ENCODE assay signal across 1 cellular context in genomic region chr14:100375963-100376735, GRCh38.
TF ChIP-seq lines count a peak whose summit lies in the region.

Gene WDR25 (plus strand): TSS chr14:100376485.

TF ChIP-seq in K562, 482 proteins besides CTCF, POLR2A, EP300 and RAD21 (continued from another document and continues in another):
- TF ChIP-seq CBFA2T3 (IDR thresholded peaks at IDR 0.05), result no peak
- TF ChIP-seq THRB (CRISPR knock-in tag; conservative IDR thresholded peaks at IDR 0.05), result peak; percentile 60; the same call in 1 of the 2 replicates
- no peak for TF ChIP-seq SMARCA5 (IDR thresholded peaks at IDR 0.05)
- TF ChIP-seq GTF2E2 (tag; IDR thresholded peaks at IDR 0.05), result 0 out of 2 replicates have a peak, but pooled peaks have one; percentile 41
- TF ChIP-seq ZBTB9 (CRISPR knock-in tag; IDR thresholded peaks at IDR 0.05), result no peak
- TF ChIP-seq ZNF79 (CRISPR knock-in tag; IDR thresholded peaks at IDR 0.05; ENCODE audit: low read depth), result no peak
- peak in 1 of 2 experiments; percentile 84; a peak in 1 of 4 replicates for TF ChIP-seq KDM4B (IDR thresholded peaks at IDR 0.05; ENCODE audit: borderline replicate concordance in 2 of 2, low read depth in 1 of 2)
- no peak for TF ChIP-seq ZNF707 (CRISPR knock-in tag; conservative IDR thresholded peaks at IDR 0.05)
- peak; percentile 92 for TF ChIP-seq CREM (IDR thresholded peaks at IDR 0.05; ENCODE audit: low read depth)
- TF ChIP-seq L3MBTL2 (IDR thresholded peaks at IDR 0.05), result peak; percentile 59
- TF ChIP-seq BHLHE40 (IDR thresholded peaks at IDR 0.05; ENCODE audit: low read length), result peak; percentile 36; the same call in 1 of the 2 replicates
- peak; percentile 98 for TF ChIP-seq GABPA (tag; conservative IDR thresholded peaks at IDR 0.05; ENCODE audit: low read depth)
- no peak for TF ChIP-seq ZNF143 (CRISPR knock-in tag; IDR thresholded peaks at IDR 0.05)
- TF ChIP-seq ZBTB33 (CRISPR knock-in tag; IDR thresholded peaks at IDR 0.05), result no peak
- TF ChIP-seq ZNF407 (IDR thresholded peaks at IDR 0.05; ENCODE audit: low read depth), result no peak
- no peak for TF ChIP-seq ZNF436 (CRISPR knock-in tag; IDR thresholded peaks at IDR 0.05)
- no peak for TF ChIP-seq CBX5 (IDR thresholded peaks at IDR 0.05; ENCODE audit: borderline replicate concordance, low read depth)
- TF ChIP-seq MGA (IDR thresholded peaks at IDR 0.05), result no peak
- no peak for TF ChIP-seq TCF15 (CRISPR knock-in tag; IDR thresholded peaks at IDR 0.05)
- no peak for TF ChIP-seq ZNF695 (CRISPR knock-in tag; IDR thresholded peaks at IDR 0.05)
- peak; percentile 81 for TF ChIP-seq SAP30 (IDR thresholded peaks at IDR 0.05; ENCODE audit: borderline replicate concordance, insufficient read depth, low read depth, low read length, poor library complexity, severe bottlenecking)
- TF ChIP-seq MTA3 (IDR thresholded peaks at IDR 0.05; ENCODE audit: borderline replicate concordance), result peak; percentile 85; the same call in 1 of the 2 replicates
- peak; percentile 81 to 95 for TF ChIP-seq MNT (conservative IDR thresholded peaks at IDR 0.05)
- TF ChIP-seq ZFP1 (CRISPR knock-in tag; IDR thresholded peaks at IDR 0.05), result no peak
- peak; percentile 32 for TF ChIP-seq CHD1 (IDR thresholded peaks at IDR 0.05; ENCODE audit: low read length)
- peak; percentile 87 for TF ChIP-seq ZEB2 (IDR thresholded peaks at IDR 0.05)
- TF ChIP-seq KLF1 (tag; IDR thresholded peaks at IDR 0.05), result no peak
- no peak for TF ChIP-seq MYNN (IDR thresholded peaks at IDR 0.05)
- TF ChIP-seq MYNN (CRISPR knock-in tag; IDR thresholded peaks at IDR 0.05), result no peak
- TF ChIP-seq FOXA1 (IDR thresholded peaks at IDR 0.05; ENCODE audit: borderline replicate concordance), result no peak
- TF ChIP-seq CSDE1 (IDR thresholded peaks at IDR 0.05), result no peak
- no peak for TF ChIP-seq PTBP1 (IDR thresholded peaks at IDR 0.05; ENCODE audit: low read depth, low read length)
